In the genomic region with DNA sequence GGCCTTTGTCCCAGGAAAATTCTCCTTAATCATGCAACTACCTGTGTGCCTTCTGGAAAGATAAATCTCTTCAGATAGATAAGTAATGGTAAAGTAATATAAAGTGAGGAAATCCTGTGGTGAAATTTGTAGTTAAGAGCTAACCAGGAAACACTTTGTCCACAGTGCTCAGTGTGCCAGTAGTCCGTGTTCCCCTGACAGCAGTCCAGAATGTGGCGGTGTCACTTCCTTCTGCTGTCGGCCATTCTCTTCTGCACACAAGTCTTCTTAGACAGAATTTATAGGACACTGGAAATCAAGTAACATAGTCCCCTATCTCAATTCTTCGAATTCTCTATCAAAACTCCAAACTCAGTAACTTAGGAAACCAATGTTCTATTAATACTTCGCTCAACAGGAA, we compare ENCODE assay signal across 21 cellular contexts. TPM values are rescaled to one million over a fixed set of nuclear protein-coding genes. Genes with fewer than 3 reads are reported as not detected.
DNase-seq lines count a peak whose midpoint lies in the region; TF ChIP-seq lines count a peak whose summit lies in the region.
"Had no signal": no experiment of that assay in that cellular context is flagged by ENCODE, and none has a peak within 500 bp of the region (broad histone marks: within the 10 kb centered on the region; RNA-seq: fewer than 3 reads in every experiment).

No MANE protein-coding gene starts in this region.

- H3K4me1 Mint-ChIP-seq in brain: peaks cover 29% of the 10 kb centered on the region

- H3K27me3 ChIP-seq in transverse colon: no peaks in the 10 kb centered on the region
- no peaks in the 10 kb centered on the region for H3K27me3 ChIP-seq in esophagus muscularis mucosa
- H3K27me3 ChIP-seq: ascending aorta; BLaER1 treated with 17β-estradiol and CSF1 and Interleukin-3, amounts not matched to agents 10 nM and 100 nM had no signal

- H3K9me3 ChIP-seq in transverse colon (no peaks in the 10 kb centered on the region), esophagus muscularis mucosa (no peaks in the 10 kb centered on the region)
- H3K9me3 ChIP-seq: ascending aorta; BLaER1 treated with 17β-estradiol and CSF1 and Interleukin-3, amounts not matched to agents 10 nM and 100 nM; spleen had no signal

- H3K9me3 Mint-ChIP-seq in brain: peaks cover 0 to 4% (median 0%) of the 10 kb centered on the region in 5 experiments
- H3K9me3 Mint-ChIP-seq: activated naive CD4-positive, alpha-beta T cell treated with anti-CD3 and anti-CD28 coated beads for 36 hours; stimulated activated memory B cell treated with anti-CD40 and anti-IgM and Interleukin-4, amounts not matched to agents 10 μg/mL and 1 μg/mL and 100 μg/mL, for 72 hours; T-helper 2 cell treated with Interferon-gamma antibody and Interleukin-4, amounts not matched to agents 5 μg/mL and 100 μg/mL, for 36 hours had no signal

- no peak overlapping the region for H3K4me3 ChIP-seq in transverse colon
- H3K4me3 ChIP-seq in esophagus muscularis mucosa: no peak overlapping the region
- H3K4me3 ChIP-seq: ascending aorta; BLaER1 treated with 17β-estradiol and CSF1 and Interleukin-3, amounts not matched to agents 10 nM and 100 nM; spleen had no signal

- peak overlapping the region in 3 of 5 experiments; percentile 17 to 24 (median 22) for H3K4me3 Mint-ChIP-seq in brain
- H3K4me3 Mint-ChIP-seq: activated CD4-positive, alpha-beta T cell treated with anti-CD3 and anti-CD28 coated beads for 36 hours; activated naive CD4-positive, alpha-beta T cell treated with anti-CD3 and anti-CD28 coated beads for 36 hours; HFFc6; stimulated activated memory B cell treated with anti-CD40 and anti-IgM and Interleukin-4, amounts not matched to agents 10 μg/mL and 1 μg/mL and 100 μg/mL, for 72 hours; T-helper 2 cell treated with Interferon-gamma antibody and Interleukin-4, amounts not matched to agents 5 μg/mL and 100 μg/mL, for 36 hours had no signal

- no peaks in the 10 kb centered on the region for H3K36me3 Mint-ChIP-seq in brain
- H3K36me3 Mint-ChIP-seq: stimulated activated memory B cell treated with anti-CD40 and anti-IgM and Interleukin-4, amounts not matched to agents 10 μg/mL and 1 μg/mL and 100 μg/mL, for 72 hours had no signal

- in situ Hi-C loops in transverse colon (cut with MboI; ENCODE audit: low pct_ligation_motif_present in 1 of 4, low pct_unique_long_range_greater_than_20kb in 1 of 4, low sequenced_read_pairs in 3 of 4): no loop called here

- TF ChIP-seq EP300 in transverse colon (IDR thresholded peaks at IDR 0.05; ENCODE audit: low read depth) (no peak), esophagus muscularis mucosa (IDR thresholded peaks at IDR 0.05) (no peak)

- TF ChIP-seq POLR2A in transverse colon (IDR thresholded peaks at IDR 0.05) (no peak), esophagus muscularis mucosa (IDR thresholded peaks at IDR 0.05; ENCODE audit: low read depth) (no peak)

- H3K4me1 ChIP-seq in transverse colon: peaks cover 0 to 24% (median 5%) of the 10 kb centered on the region in 4 donors
- H3K4me1 ChIP-seq in esophagus muscularis mucosa: peaks cover 15 to 65% (median 34%) of the 10 kb centered on the region in 4 donors
- H3K4me1 ChIP-seq: ascending aorta; BLaER1 treated with 17β-estradiol and CSF1 and Interleukin-3, amounts not matched to agents 10 nM and 100 nM had no signal

- TF ChIP-seq CTCF in brain (conservative IDR thresholded peaks at IDR 0.05) (no peak), transverse colon (IDR thresholded peaks at IDR 0.05) (no peak), esophagus muscularis mucosa (IDR thresholded peaks at IDR 0.05) (no peak)

- peak overlapping the region in 2 of 4 donors; percentile 5 to 42 for H3K27ac ChIP-seq in transverse colon
- peak overlapping the region in 1 of 4 donors; percentile 11 for H3K27ac ChIP-seq in esophagus muscularis mucosa (replicated peaks in 1 of 4)
- H3K27ac ChIP-seq: ascending aorta; BLaER1 treated with 17β-estradiol and CSF1 and Interleukin-3, amounts not matched to agents 10 nM and 100 nM; spleen had no signal

- peak overlapping the region in 3 of 5 experiments; percentile 55 to 97 (median 66) for H3K27ac Mint-ChIP-seq in brain
- H3K27ac Mint-ChIP-seq: activated CD4-positive, alpha-beta T cell treated with anti-CD3 and anti-CD28 coated beads for 36 hours; activated naive CD4-positive, alpha-beta T cell treated with anti-CD3 and anti-CD28 coated beads for 36 hours; HFFc6; stimulated activated memory B cell treated with anti-CD40 and anti-IgM and Interleukin-4, amounts not matched to agents 10 μg/mL and 1 μg/mL and 100 μg/mL, for 72 hours; T-helper 2 cell treated with Interferon-gamma antibody and Interleukin-4, amounts not matched to agents 5 μg/mL and 100 μg/mL, for 36 hours had no signal

- H3K36me3 ChIP-seq in transverse colon (no peaks in the 10 kb centered on the region), esophagus muscularis mucosa (no peaks in the 10 kb centered on the region)
- H3K36me3 ChIP-seq: ascending aorta; BLaER1 treated with 17β-estradiol and CSF1 and Interleukin-3, amounts not matched to agents 10 nM and 100 nM; spleen had no signal

- whole genome bisulfite sequencing in transverse colon (ENCODE audit: low coverage in 1 of 2), 2 donors: 54 to 56% methylated on average over 2 to 5 of the region's 5 CpGs
- 59% methylated on average over 5 of the region's 5 CpGs for WGBS in esophagus muscularis mucosa

- H3K27me3 Mint-ChIP-seq in brain: peaks cover 3% of the 10 kb centered on the region

- intact Hi-C loops in transverse colon (cut with DNase I; ENCODE audit: low total_unique reads): no loop called here
- intact Hi-C loops in esophagus muscularis mucosa (cut with DNase I): no loop called here

- DNase-seq in NCI-H748 (lab: John Stamatoyannopoulos, UW; ENCODE audit: unreplicated experiment) (peak; percentile 8), NCI-H748 treated with DMSO at 0.1 percent for 48 hours (lab: John Stamatoyannopoulos, UW) (no peak), medulla oblongata (ENCODE audit: extremely low spot score) (peak; percentile 40), transverse colon (peak; percentile 19), SKM-1 treated with dmso at 0.1 percent for 144 hours (lab: John Stamatoyannopoulos, UW; ENCODE audit: unreplicated experiment) (no peak), ureter (ENCODE audit: low spot score) (no peak), esophagus muscularis mucosa (ENCODE audit: extremely low spot score) (no peak)
- DNase-seq: 8988T; activated CD4-positive, alpha-beta T cell treated with anti-CD3 and anti-CD28 coated beads for 36 hours; activated naive CD4-positive, alpha-beta T cell treated with anti-CD3 and anti-CD28 coated beads for 36 hours; DMS 273 treated with DMSO at 0.1 percent for 48 hours; HFFc6; KG1; NCI-H1417 treated with DMSO at 0.1 percent for 48 hours; spleen had no signal

RNA-seq across cellular contexts. Expression of a gene that starts 5.8 kb away (rescaled TPM):
- 6.8 TPM for polyA plus RNA-seq in brain (ENCODE audit: insufficient read depth, low read depth, low replicate concordance)
- total RNA-seq in transverse colon (1 to 10 TPM in 1 of 4 donors, under 1 TPM in 1, not detected in 2; 0.96 to 1.7 TPM), ureter (1.4 TPM), esophagus muscularis mucosa (1 to 10 TPM; 1.7 to 3.3 (median 2.9) TPM)
- total RNA-seq: activated CD4-positive, alpha-beta T cell treated with anti-CD3 and anti-CD28 coated beads for 36 hours; activated naive CD4-positive, alpha-beta T cell treated with anti-CD3 and anti-CD28 coated beads for 36 hours; ascending aorta; HFFc6; osteocyte had no signal

Comparison
In these comparisons a context has a peak if more than half of its experiments do, and no peak if none do; other contexts are left out.
1. DNase-seq: peak in NCI-H748 (single experiment), medulla oblongata (single experiment) and transverse colon (single experiment); none in NCI-H748 treated with DMSO at 0.1 percent for 48 hours (single experiment), SKM-1 treated with dmso at 0.1 percent for 144 hours (single experiment), ureter (single experiment) and esophagus muscularis mucosa (single experiment).